10 cellular contexts compared by ENCODE assay signal in genomic region chr5:132663771-132664695, GRCh38. TPM values are rescaled to one million over a fixed set of nuclear protein-coding genes. Genes with fewer than 3 reads are reported as not detected.
DNase-seq lines count a peak whose midpoint lies in the region; ATAC-seq, FAIRE-seq and TF ChIP-seq lines count a peak whose summit lies in the region.
"Had no signal": no experiment of that assay in that cellular context is flagged by ENCODE, and none has a peak within 500 bp of the region (broad histone marks: within the 10 kb centered on the region; RNA-seq: fewer than 3 reads in every experiment).

No MANE protein-coding gene starts in this region.

- peak overlapping the region; percentile 97 for H3K27ac Mint-ChIP-seq in central memory CD8-positive, alpha-beta T cell (ENCODE audit: low read depth)

- no peak for DNase-seq in GM12891 (ENCODE audit: insufficient read length, low spot score)
- DNase-seq in central memory CD8-positive, alpha-beta T cell (ENCODE audit: low spot score in 2 of 2), result peak in 1 of 2 donors; percentile 48
- no peak for DNase-seq in uterus
- no peak for DNase-seq in NCI-H1436 treated with DMSO at 0.1 percent for 48 hours (lab: John Stamatoyannopoulos, UW)
- no peak for DNase-seq in iPS-NIHi11 (ENCODE audit: low spot score)
- DNase-seq in head of caudate nucleus, result no peak

- H3K27me3 ChIP-seq in uterus, result no peaks in the 10 kb centered on the region

- peak; percentile 51 for FAIRE-seq in GM12891 (lab: Jason Lieb, UNC)

- no peaks in the 10 kb centered on the region for H3K4me1 ChIP-seq in uterus

- intact Hi-C loops in uterus (cut with DNase I; ENCODE audit: low total_unique reads) (no loop called here), head of caudate nucleus (cut with DNase I) (no loop called here)

- no peaks in the 10 kb centered on the region for H3K9me3 ChIP-seq in uterus

- H3K36me3 Mint-ChIP-seq in central memory CD8-positive, alpha-beta T cell (ENCODE audit: insufficient read depth), result peaks cover 6% of the 10 kb centered on the region

- peak; percentile 34; the same call in 1 of the 2 replicates for TF ChIP-seq POLR2A in GM12891 (IDR thresholded peaks at IDR 0.05; ENCODE audit: low read depth, low read length)
- no peak for TF ChIP-seq POLR2A in uterus (IDR thresholded peaks at IDR 0.05)

- no peak overlapping the region for H3K27ac ChIP-seq in uterus

- H3K4me1 Mint-ChIP-seq in central memory CD8-positive, alpha-beta T cell, result peaks cover 32% of the 10 kb centered on the region

- TF ChIP-seq CTCF in uterus (IDR thresholded peaks at IDR 0.05), result no peak

- no peak overlapping the region for H3K4me3 ChIP-seq in uterus

- H3K9me3 Mint-ChIP-seq in central memory CD8-positive, alpha-beta T cell, result no peaks in the 10 kb centered on the region

- H3K4me3 Mint-ChIP-seq in central memory CD8-positive, alpha-beta T cell, result peak overlapping the region; percentile 64

- H3K27me3 Mint-ChIP-seq in central memory CD8-positive, alpha-beta T cell, result no peaks in the 10 kb centered on the region

- peak; percentile 45 for ATAC-seq in GM19467 (IDR thresholded peaks at IDR 0.05; ENCODE audit: unreplicated experiment)
- ATAC-seq in HG03159 (IDR thresholded peaks at IDR 0.05; ENCODE audit: unreplicated experiment), result peak; percentile 48
- ATAC-seq in central memory CD8-positive, alpha-beta T cell (replicated peaks; ENCODE audit: extremely low read depth, poor library complexity, severe bottlenecking), result peak; percentile 71

- H3K36me3 ChIP-seq in uterus, result no peaks in the 10 kb centered on the region

TF ChIP-seq in GM12891, 5 proteins besides CTCF, POLR2A, EP300 and RAD21:
- TF ChIP-seq SPI1 (IDR thresholded peaks at IDR 0.05; ENCODE audit: low read depth, low read length), result peak; percentile 59
- no peak; the same call in 1 of the 2 replicates for TF ChIP-seq POLR2AphosphoS5 (IDR thresholded peaks at IDR 0.05; ENCODE audit: low read depth, low read length)
- TF ChIP-seq POU2F2 (IDR thresholded peaks at IDR 0.05; ENCODE audit: low read depth, low read length), result peak; percentile 68; the same call in 1 of the 2 replicates
- peak; percentile 51; the same call in 1 of the 2 replicates for TF ChIP-seq TAF1 (IDR thresholded peaks at IDR 0.05; ENCODE audit: low read depth, low read length)

RNA-seq across cellular contexts. Expression of gene IL13, which starts 6.1 kb away (rescaled TPM):
- 1.6 TPM for polyA plus RNA-seq in GM12891 (2012; ENCODE audit: low read depth, missing spikeins)
- total RNA-seq in uterus, result under 1 TPM in 1 of 4 donors, not detected in 3; 0.73 TPM
- total RNA-seq: Daoy had no signal

RNA-seq across cellular contexts. Expression of gene IL4, which starts 9.8 kb away (rescaled TPM):
- 1.9 TPM for polyA plus RNA-seq in GM12891 (2012; ENCODE audit: low read depth, missing spikeins)
- not detected for total RNA-seq in uterus
- total RNA-seq: Daoy, mononuclear cell had no signal
